15 cellular contexts compared by ENCODE assay signal in the genomic region with DNA sequence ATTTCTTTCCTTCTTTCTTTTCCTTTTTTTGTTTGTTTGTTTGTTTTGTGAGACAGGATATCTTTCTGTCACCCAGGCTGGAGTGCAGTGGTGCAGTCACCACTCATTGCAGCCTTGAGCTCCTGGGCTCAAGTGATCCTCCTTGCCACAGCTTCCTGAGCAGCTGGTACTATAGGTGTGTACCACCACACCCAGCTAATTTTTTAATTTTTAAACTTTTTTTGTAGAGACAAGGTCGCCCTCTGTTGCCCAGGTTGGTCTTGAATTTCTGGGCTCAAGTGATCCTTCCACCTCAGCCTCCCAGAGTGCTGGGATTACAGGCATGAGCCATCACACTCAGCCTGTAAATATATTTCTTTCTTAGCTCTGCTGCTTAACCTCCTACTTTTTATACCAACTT.
A peak's percentile ranks its signal among the peaks of the same experiment; 100 is the strongest.
DNase-seq lines count a peak whose midpoint lies in the region; ATAC-seq and TF ChIP-seq lines count a peak whose summit lies in the region.
"Had no signal": no experiment of that assay in that cellular context is flagged by ENCODE, and none has a peak within 500 bp of the region (broad histone marks: within the 10 kb centered on the region; RNA-seq: fewer than 3 reads in every experiment).

No MANE protein-coding gene starts in this region.

- intact Hi-C loops in activated CD4-positive, alpha-beta memory T cell treated with anti-CD3 and anti-CD28 coated beads for 36 hours (cut with micrococcal nuclease) = no loop called here

- CTCF ChIA-PET in activated CD8-positive, alpha-beta memory T cell treated with anti-CD3 and anti-CD28 coated beads, Interleukin-2, amount 10 ng/mL, durations not matched to agents 7 days and 5 days (lab: Charles Lee) = no interaction called here
- CTCF ChIA-PET in activated CD4-positive, alpha-beta memory T cell treated with anti-CD3 and anti-CD28 coated beads for 36 hours (lab: Charles Lee) = interaction anchor here (1.2 kb wide), 1 partner anchor 324 kb away, joined by 3 read pairs; no protein-coding TSS in a partner anchor

- ATAC-seq in activated CD8-positive, alpha-beta memory T cell treated with anti-CD3 and anti-CD28 coated beads, Interleukin-2, amount 10 ng/mL, durations not matched to agents 7 days and 5 days = peak; percentile 67
- no peak for ATAC-seq in HG03342 (IDR thresholded peaks at IDR 0.05; ENCODE audit: unreplicated experiment)
- ATAC-seq: activated naive CD4-positive, alpha-beta T cell treated with anti-CD3 and anti-CD28 coated beads, Interleukin-2, amount 50 U/mL, for 72 hours had no signal

- no peaks in the 10 kb centered on the region for H3K9me3 Mint-ChIP-seq in activated CD8-positive, alpha-beta memory T cell treated with anti-CD3 and anti-CD28 coated beads, Interleukin-2, amount 10 ng/mL, durations not matched to agents 7 days and 5 days (ENCODE audit: low read depth)
- H3K9me3 Mint-ChIP-seq in activated CD4-positive, alpha-beta memory T cell treated with anti-CD3 and anti-CD28 coated beads for 36 hours = no peaks in the 10 kb centered on the region
- no peaks in the 10 kb centered on the region for H3K9me3 Mint-ChIP-seq in endothelial cell (ENCODE audit: unreplicated experiment)
- H3K9me3 Mint-ChIP-seq: activated naive CD4-positive, alpha-beta T cell treated with anti-CD3 and anti-CD28 coated beads, Interleukin-2, amount 50 U/mL, for 72 hours had no signal

- no peaks in the 10 kb centered on the region for H3K36me3 Mint-ChIP-seq in activated CD8-positive, alpha-beta memory T cell treated with anti-CD3 and anti-CD28 coated beads, Interleukin-2, amount 10 ng/mL, durations not matched to agents 7 days and 5 days
- H3K36me3 Mint-ChIP-seq in activated CD4-positive, alpha-beta memory T cell treated with anti-CD3 and anti-CD28 coated beads for 36 hours = no peaks in the 10 kb centered on the region
- H3K36me3 Mint-ChIP-seq in endothelial cell (ENCODE audit: low read depth, unreplicated experiment) = peaks cover 7% of the 10 kb centered on the region
- H3K36me3 Mint-ChIP-seq: activated naive CD4-positive, alpha-beta T cell treated with anti-CD3 and anti-CD28 coated beads, Interleukin-2, amount 50 U/mL, for 72 hours had no signal

- no peak overlapping the region for H3K4me3 ChIP-seq in retinal pigment epithelial cell (ENCODE audit: low read length)
- H3K4me3 ChIP-seq: suprapubic skin had no signal

- peak; percentile 13 for TF ChIP-seq CTCF in retinal pigment epithelial cell (conservative IDR thresholded peaks at IDR 0.05; ENCODE audit: low read depth, low read length)
- TF ChIP-seq CTCF in endothelial cell (IDR thresholded peaks at IDR 0.05; ENCODE audit: unreplicated experiment) = no peak

- no peaks in the 10 kb centered on the region for H3K27me3 Mint-ChIP-seq in activated CD8-positive, alpha-beta memory T cell treated with anti-CD3 and anti-CD28 coated beads, Interleukin-2, amount 10 ng/mL, durations not matched to agents 7 days and 5 days
- no peaks in the 10 kb centered on the region for H3K27me3 Mint-ChIP-seq in activated CD4-positive, alpha-beta memory T cell treated with anti-CD3 and anti-CD28 coated beads for 36 hours
- no peaks in the 10 kb centered on the region for H3K27me3 Mint-ChIP-seq in endothelial cell (ENCODE audit: unreplicated experiment)

- 0 out of 2 replicates have a peak, but pooled peaks have one; percentile 14 for TF ChIP-seq RAD21 in Ishikawa (IDR thresholded peaks at IDR 0.05; ENCODE audit: low read depth)

- POLR2A ChIA-PET in activated CD4-positive, alpha-beta memory T cell treated with anti-CD3 and anti-CD28 coated beads for 36 hours (lab: Charles Lee) = no interaction called here

- no peak for TF ChIP-seq EP300 in Ishikawa (IDR thresholded peaks at IDR 0.05; ENCODE audit: borderline replicate concordance)

- H3K4me3 Mint-ChIP-seq in activated CD8-positive, alpha-beta memory T cell treated with anti-CD3 and anti-CD28 coated beads, Interleukin-2, amount 10 ng/mL, durations not matched to agents 7 days and 5 days = no peak overlapping the region
- H3K4me3 Mint-ChIP-seq in activated CD4-positive, alpha-beta memory T cell treated with anti-CD3 and anti-CD28 coated beads for 36 hours = no peak overlapping the region
- no peak overlapping the region for H3K4me3 Mint-ChIP-seq in endothelial cell (ENCODE audit: unreplicated experiment)

- DNase-seq in activated CD8-positive, alpha-beta memory T cell treated with anti-CD3 and anti-CD28 coated beads, Interleukin-2, amount 10 ng/mL, durations not matched to agents 7 days and 5 days = peak; percentile 41
- DNase-seq in activated CD8-positive, alpha-beta memory T cell treated with anti-CD3 and anti-CD28 coated beads for 24 hours = no peak
- DNase-seq in activated CD4-positive, alpha-beta memory T cell treated with anti-CD3 and anti-CD28 coated beads for 36 hours = peak; percentile 12
- DNase-seq in retinal pigment epithelial cell (ENCODE audit: low read depth) (no peak), activated gamma-delta T cell treated with Interleukin-2 at 50 U/mL for 16 hours (no peak), endothelial cell (ENCODE audit: low spot score) (no peak)
- DNase-seq: caudate nucleus; DMS153; islet precursor cell; NCI-H146; stimulated activated CD4-positive, alpha-beta T cell treated with anti-CD3 and anti-CD28 coated beads, Interleukin-12 subunit alpha, Interleukin-12 subunit beta, amount 100 ng/mL, for 4 hours had no signal

- H3K27ac Mint-ChIP-seq in activated CD8-positive, alpha-beta memory T cell treated with anti-CD3 and anti-CD28 coated beads, Interleukin-2, amount 10 ng/mL, durations not matched to agents 7 days and 5 days = peak overlapping the region; percentile 41
- H3K27ac Mint-ChIP-seq in activated CD4-positive, alpha-beta memory T cell treated with anti-CD3 and anti-CD28 coated beads for 36 hours = no peak overlapping the region
- H3K27ac Mint-ChIP-seq in endothelial cell (ENCODE audit: unreplicated experiment) = no peak overlapping the region
- H3K27ac Mint-ChIP-seq: activated naive CD4-positive, alpha-beta T cell treated with anti-CD3 and anti-CD28 coated beads, Interleukin-2, amount 50 U/mL, for 72 hours had no signal

- peaks cover 7% of the 10 kb centered on the region for H3K4me1 Mint-ChIP-seq in activated CD8-positive, alpha-beta memory T cell treated with anti-CD3 and anti-CD28 coated beads, Interleukin-2, amount 10 ng/mL, durations not matched to agents 7 days and 5 days
- peaks cover 6% of the 10 kb centered on the region for H3K4me1 Mint-ChIP-seq in activated CD4-positive, alpha-beta memory T cell treated with anti-CD3 and anti-CD28 coated beads for 36 hours (ENCODE audit: low read depth)
- no peaks in the 10 kb centered on the region for H3K4me1 Mint-ChIP-seq in endothelial cell (ENCODE audit: unreplicated experiment)

TF ChIP-seq in Ishikawa, 13 proteins besides CTCF, POLR2A, EP300 and RAD21:
- TF ChIP-seq CREB1 (IDR thresholded peaks at IDR 0.05; ENCODE audit: low read depth) (no peak), NFIC (IDR thresholded peaks at IDR 0.05) (no peak), USF1 (IDR thresholded peaks at IDR 0.05) (no peak), CEBPB (IDR thresholded peaks at IDR 0.05) (no peak), YY1 (IDR thresholded peaks at IDR 0.05; ENCODE audit: low read depth) (no peak), FOXM1 (IDR thresholded peaks at IDR 0.05; ENCODE audit: borderline replicate concordance, low read depth) (no peak), EGR1 (IDR thresholded peaks at IDR 0.05) (no peak)
- TF ChIP-seq, protein P1, sequence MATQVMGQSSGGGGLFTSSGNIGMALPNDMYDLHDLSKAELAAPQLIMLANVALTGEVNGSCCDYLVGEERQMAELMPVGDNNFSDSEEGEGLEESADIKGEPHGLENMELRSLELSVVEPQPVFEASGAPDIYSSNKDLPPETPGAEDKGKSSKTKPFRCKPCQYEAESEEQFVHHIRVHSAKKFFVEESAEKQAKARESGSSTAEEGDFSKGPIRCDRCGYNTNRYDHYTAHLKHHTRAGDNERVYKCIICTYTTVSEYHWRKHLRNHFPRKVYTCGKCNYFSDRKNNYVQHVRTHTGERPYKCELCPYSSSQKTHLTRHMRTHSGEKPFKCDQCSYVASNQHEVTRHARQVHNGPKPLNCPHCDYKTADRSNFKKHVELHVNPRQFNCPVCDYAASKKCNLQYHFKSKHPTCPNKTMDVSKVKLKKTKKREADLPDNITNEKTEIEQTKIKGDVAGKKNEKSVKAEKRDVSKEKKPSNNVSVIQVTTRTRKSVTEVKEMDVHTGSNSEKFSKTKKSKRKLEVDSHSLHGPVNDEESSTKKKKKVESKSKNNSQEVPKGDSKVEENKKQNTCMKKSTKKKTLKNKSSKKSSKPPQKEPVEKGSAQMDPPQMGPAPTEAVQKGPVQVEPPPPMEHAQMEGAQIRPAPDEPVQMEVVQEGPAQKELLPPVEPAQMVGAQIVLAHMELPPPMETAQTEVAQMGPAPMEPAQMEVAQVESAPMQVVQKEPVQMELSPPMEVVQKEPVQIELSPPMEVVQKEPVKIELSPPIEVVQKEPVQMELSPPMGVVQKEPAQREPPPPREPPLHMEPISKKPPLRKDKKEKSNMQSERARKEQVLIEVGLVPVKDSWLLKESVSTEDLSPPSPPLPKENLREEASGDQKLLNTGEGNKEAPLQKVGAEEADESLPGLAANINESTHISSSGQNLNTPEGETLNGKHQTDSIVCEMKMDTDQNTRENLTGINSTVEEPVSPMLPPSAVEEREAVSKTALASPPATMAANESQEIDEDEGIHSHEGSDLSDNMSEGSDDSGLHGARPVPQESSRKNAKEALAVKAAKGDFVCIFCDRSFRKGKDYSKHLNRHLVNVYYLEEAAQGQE (IDR thresholded peaks at IDR 0.05; ENCODE audit: low read depth) = no peak

Comparison
In these comparisons a context has a peak if more than half of its experiments do, and no peak if none do; other contexts are left out.
1. DNase-seq: peak in activated CD8-positive, alpha-beta memory T cell treated with anti-CD3 and anti-CD28 coated beads, Interleukin-2, amount 10 ng/mL, durations not matched to agents 7 days and 5 days (single experiment) and activated CD4-positive, alpha-beta memory T cell treated with anti-CD3 and anti-CD28 coated beads for 36 hours (single experiment); none in activated CD8-positive, alpha-beta memory T cell treated with anti-CD3 and anti-CD28 coated beads for 24 hours (single experiment), retinal pigment epithelial cell (single experiment), activated gamma-delta T cell treated with Interleukin-2 at 50 U/mL for 16 hours (single experiment) and endothelial cell (single experiment).